In genomic region chr22:36419177-36419911, GRCh38 we compare ENCODE assay signal across 9 cellular contexts. TPM values are rescaled to one million over a fixed set of nuclear protein-coding genes. Genes with fewer than 3 reads are reported as not detected.
A peak's percentile ranks its signal among the peaks of the same experiment; 100 is the strongest.
DNase-seq lines count a peak whose midpoint lies in the region; ATAC-seq and TF ChIP-seq lines count a peak whose summit lies in the region.
"Had no signal": no experiment of that assay in that cellular context is flagged by ENCODE, and none has a peak within 500 bp of the region (broad histone marks: within the 10 kb centered on the region; RNA-seq: fewer than 3 reads in every experiment).

No MANE protein-coding gene starts in this region.

- H3K4me1 ChIP-seq in fibroblast of lung (ENCODE audit: control insufficient read depth, extremely low read depth, insufficient read depth, low read length) (peaks cover 21% of the 10 kb centered on the region), neutrophil (ENCODE audit: control insufficient read depth in 1 of 2, insufficient read depth in 1 of 2, low read depth in 1 of 2, low read length in 1 of 2) (peaks cover 69 to 75% of the 10 kb centered on the region in 2 experiments)

- H3K4me3 ChIP-seq in fibroblast of lung (replicated peaks in 1 of 4; ENCODE audit: control extremely low read depth in 1 of 4, insufficient read depth in 1 of 4, low read depth in 3 of 4, low read length in 4 of 4): no peak overlapping the region
- no peak overlapping the region for H3K4me3 ChIP-seq in neutrophil (ENCODE audit: low read depth in 1 of 2, low read length in 1 of 2)

- H3K79me2 ChIP-seq in fibroblast of lung (ENCODE audit: control insufficient read depth, insufficient read depth, low read length): no peaks in the 10 kb centered on the region

- H3K27ac ChIP-seq in fibroblast of lung (ENCODE audit: insufficient read depth, low read length) (peak overlapping the region; percentile 50), neutrophil (peak overlapping the region; percentile 71)
- H3K27ac ChIP-seq: VCaP had no signal

- DNase-seq in OCI-M1 (lab: John Stamatoyannopoulos, UW) (peak; percentile 91), fibroblast of lung (ENCODE audit: low read depth in 2 of 2) (peak; percentile 45 to 98), NK-92 (lab: John Stamatoyannopoulos, UW; ENCODE audit: unreplicated experiment) (no peak), RKO (ENCODE audit: low spot score) (no peak)

- H3K9ac ChIP-seq in fibroblast of lung (ENCODE audit: insufficient read depth, low read length): no peak overlapping the region

- peak overlapping the region; percentile 64 for H3K4me2 ChIP-seq in fibroblast of lung (ENCODE audit: extremely low read depth, insufficient read depth, low read length)

- ATAC-seq in GM19438 (IDR thresholded peaks at IDR 0.05; ENCODE audit: low read depth, unreplicated experiment): peak; percentile 69
- no peak for ATAC-seq in HG03045 (IDR thresholded peaks at IDR 0.05; ENCODE audit: unreplicated experiment)
- ATAC-seq in GM21529 (IDR thresholded peaks at IDR 0.05; ENCODE audit: unreplicated experiment): no peak

- H3K36me3 ChIP-seq in fibroblast of lung (ENCODE audit: control insufficient read depth, insufficient read depth, low read length): no peaks in the 10 kb centered on the region
- no peaks in the 10 kb centered on the region for H3K36me3 ChIP-seq in neutrophil

- no peaks in the 10 kb centered on the region for H4K20me1 ChIP-seq in fibroblast of lung (ENCODE audit: control insufficient read depth, extremely low read depth, insufficient read depth, low read length)

- H3K9me3 ChIP-seq in fibroblast of lung (ENCODE audit: control insufficient read depth, insufficient read depth, low read depth, low read length) (no peaks in the 10 kb centered on the region), neutrophil (no peaks in the 10 kb centered on the region)

- no peaks in the 10 kb centered on the region for H3K27me3 ChIP-seq in fibroblast of lung (ENCODE audit: control insufficient read depth, insufficient read depth, low read length)
- no peaks in the 10 kb centered on the region for H3K27me3 ChIP-seq in neutrophil

- no peak overlapping the region for H2AFZ ChIP-seq in fibroblast of lung (ENCODE audit: low read length)

- TF ChIP-seq CTCF in fibroblast of lung (conservative IDR thresholded peaks at IDR 0.05 in 1 of 2, IDR thresholded peaks at IDR 0.05 in 1 of 2; ENCODE audit: low read depth in 1 of 2, low read length in 2 of 2) (no peak), neutrophil (IDR thresholded peaks at IDR 0.05) (no peak)

RNA-seq across cellular contexts. Expression of gene MYH9, which starts 31.6 kb away (rescaled TPM):
- total RNA-seq in fibroblast of lung: 562 and 796 TPM in 2 replicates
- polyA plus RNA-seq in fibroblast of lung: 413 and 677 TPM in 2 replicates
- polyA plus RNA-seq in fibroblast of lung (2012): 611 and 1,244 TPM in 2 replicates
- polyA minus RNA-seq in fibroblast of lung (ENCODE audit: low replicate concordance): 1,141 and 2,569 TPM in 2 replicates

Comparison
In these comparisons a context has a peak if more than half of its experiments do, and no peak if none do; other contexts are left out.
1. DNase-seq: peak in OCI-M1 (single experiment) and fibroblast of lung (2 of 2); none in NK-92 (single experiment) and RKO (single experiment).